In genomic region chr9:36762958-36763357, GRCh38 we compare ENCODE assay signal across 20 cellular contexts.
"Had no signal": no experiment of that assay in that cellular context is flagged by ENCODE, and none has a peak within 500 bp of the region (broad histone marks: within the 10 kb centered on the region; RNA-seq: fewer than 3 reads in every experiment).

No MANE protein-coding gene starts in this region.

- H3K27ac Mint-ChIP-seq: activated CD4-positive, alpha-beta T cell treated with anti-CD3 and anti-CD28 coated beads, Interleukin-2, amount 10 ng/mL, durations not matched to agents 7 days and 5 days; activated naive CD8-positive, alpha-beta T cell; memory B cell; natural killer cell treated with Interleukin-12 subunit alpha and Interleukin-12 subunit beta and Interleukin-15 and Interleukin-18, amount 100 ng/mL, for 72 hours; stimulated activated naive B cell treated with anti-CD40 and anti-IgM and Interleukin-4, amounts not matched to agents 10 μg/mL and 1 μg/mL and 100 μg/mL, for 72 hours had no signal

- H3K9me3 ChIP-seq: colonic mucosa, thyroid gland, vagina had no signal

- H3K27me3 ChIP-seq: colonic mucosa, thyroid gland, vagina had no signal

- ATAC-seq: esophagus mucosa; left ventricle myocardium superior; natural killer cell treated with Interleukin-12 subunit alpha and Interleukin-12 subunit beta and Interleukin-15 and Interleukin-18, amount 100 ng/mL, for 72 hours; right cardiac atrium; stimulated activated naive B cell treated with anti-CD40 and anti-IgM and Interleukin-4, amounts not matched to agents 10 μg/mL and 1 μg/mL and 100 μg/mL, for 72 hours had no signal

- H3K4me3 ChIP-seq: colonic mucosa, skin epidermis, thyroid gland, vagina had no signal

- H3K36me3 Mint-ChIP-seq: activated naive CD8-positive, alpha-beta T cell; memory B cell; natural killer cell treated with Interleukin-12 subunit alpha and Interleukin-12 subunit beta and Interleukin-15 and Interleukin-18, amount 100 ng/mL, for 72 hours; stimulated activated naive B cell treated with anti-CD40 and anti-IgM and Interleukin-4, amounts not matched to agents 10 μg/mL and 1 μg/mL and 100 μg/mL, for 72 hours had no signal

- H3K36me3 ChIP-seq: colonic mucosa, thyroid gland, vagina had no signal

- H3K9me3 Mint-ChIP-seq: activated CD4-positive, alpha-beta T cell treated with anti-CD3 and anti-CD28 coated beads, Interleukin-2, amount 10 ng/mL, durations not matched to agents 7 days and 5 days; natural killer cell treated with Interleukin-12 subunit alpha and Interleukin-12 subunit beta and Interleukin-15 and Interleukin-18, amount 100 ng/mL, for 72 hours; stimulated activated naive B cell treated with anti-CD40 and anti-IgM and Interleukin-4, amounts not matched to agents 10 μg/mL and 1 μg/mL and 100 μg/mL, for 72 hours had no signal

- H3K27ac ChIP-seq: colonic mucosa, skin epidermis, thyroid gland, vagina had no signal

- H3K4me1 ChIP-seq: colonic mucosa, thyroid gland, vagina had no signal

- DNase-seq: activated CD4-positive, alpha-beta T cell treated with anti-CD3 and anti-CD28 coated beads, Interleukin-2, amount 10 ng/mL, durations not matched to agents 7 days and 5 days; activated CD8-positive, alpha-beta memory T cell treated with anti-CD3 and anti-CD28 coated beads, Interleukin-2, amount 50 U/mL, for 48 hours; activated gamma-delta T cell treated with Interleukin-2 at 50 U/mL for 16 hours; amniotic stem cell; caudate nucleus; colonic mucosa; hippocampal formation; left ventricle myocardium superior; occipital lobe; right cardiac atrium; stimulated activated CD4-positive, alpha-beta T cell treated with anti-CD3 and anti-CD28 coated beads, Interleukin-15, amount 100 ng/mL, for 24 hours; stimulated activated CD4-positive, alpha-beta T cell treated with anti-CD3 and anti-CD28 coated beads, Interleukin-4, amount 100 ng/mL, for 1 hour; stimulated activated naive B cell treated with anti-CD40 and anti-IgM and Interleukin-4, amounts not matched to agents 10 μg/mL and 1 μg/mL and 100 μg/mL, for 72 hours; thyroid gland had no signal

- H3K4me3 Mint-ChIP-seq: activated CD4-positive, alpha-beta T cell treated with anti-CD3 and anti-CD28 coated beads, Interleukin-2, amount 10 ng/mL, durations not matched to agents 7 days and 5 days; activated naive CD8-positive, alpha-beta T cell; memory B cell; natural killer cell treated with Interleukin-12 subunit alpha and Interleukin-12 subunit beta and Interleukin-15 and Interleukin-18, amount 100 ng/mL, for 72 hours; stimulated activated naive B cell treated with anti-CD40 and anti-IgM and Interleukin-4, amounts not matched to agents 10 μg/mL and 1 μg/mL and 100 μg/mL, for 72 hours had no signal
